18 cellular contexts compared by ENCODE assay signal in genomic region chr5:55350754-55351153, GRCh38. TPM values are rescaled to one million over a fixed set of nuclear protein-coding genes. Genes with fewer than 3 reads are reported as not detected.
DNase-seq lines count a peak whose midpoint lies in the region; ATAC-seq and FAIRE-seq lines count a peak whose summit lies in the region.
"Had no signal": no experiment of that assay in that cellular context is flagged by ENCODE, and none has a peak within 500 bp of the region (broad histone marks: within the 10 kb centered on the region; RNA-seq: fewer than 3 reads in every experiment).

No MANE protein-coding gene starts in this region.

- peaks cover 4 to 17% (median 10%) of the 10 kb centered on the region in 3 donors for H3K4me1 Mint-ChIP-seq in naive B cell
- H3K4me1 Mint-ChIP-seq: CD14-positive monocyte; CD8-positive, alpha-beta memory T cell had no signal

- H3K36me3 Mint-ChIP-seq in naive B cell = peaks cover 24 to 26% of the 10 kb centered on the region in 2 donors

- DNase-seq in naive B cell (peak; percentile 11), NCI-H345 (lab: John Stamatoyannopoulos, UW) (no peak)
- DNase-seq in activated CD4-positive, alpha-beta T cell treated with anti-CD3 and anti-CD28 coated beads for 1 hour = no peak
- DNase-seq: BE2C; CD4-positive, alpha-beta T cell; CD8-positive, alpha-beta memory T cell; DMS 273 treated with DMSO at 0.1 percent for 48 hours; DMS53; DMS79 treated with DMSO at 0.1 percent for 48 hours; GOT3; HFFc6 had no signal

- H3K27me3 Mint-ChIP-seq in naive B cell = no peaks in the 10 kb centered on the region
- H3K27me3 Mint-ChIP-seq: CD4-positive, alpha-beta T cell; CD8-positive, alpha-beta memory T cell had no signal

- H3K27ac Mint-ChIP-seq in naive B cell = peak overlapping the region in 2 of 6 donors; percentile 34 to 36
- H3K27ac Mint-ChIP-seq: CD4-positive, alpha-beta T cell; CD8-positive, alpha-beta memory T cell; HFFc6 had no signal

- FAIRE-seq in G401.6 (lab: Jason Lieb, UNC) (peak; percentile 31), endometrium (lab: Jason Lieb, UNC) (peak; percentile 23)
- FAIRE-seq: D721Med, GM12892, H54 had no signal

- no peak overlapping the region for H3K4me3 Mint-ChIP-seq in naive B cell
- H3K4me3 Mint-ChIP-seq: CD14-positive monocyte; CD4-positive, alpha-beta T cell; CD8-positive, alpha-beta memory T cell; HFFc6 had no signal

- ATAC-seq in naive B cell (ENCODE audit: low read depth in 2 of 2) (peak; percentile 52 to 63), HG03442 (IDR thresholded peaks at IDR 0.05; ENCODE audit: unreplicated experiment) (no peak)

- H3K9me3 Mint-ChIP-seq in naive B cell = no peaks in the 10 kb centered on the region
- H3K9me3 Mint-ChIP-seq: CD4-positive, alpha-beta T cell; CD8-positive, alpha-beta memory T cell; HFFc6 had no signal

RNA-seq across cellular contexts. Expression of gene MTREX, which starts 43.0 kb away (rescaled TPM):
- 10 to 100 TPM; 15.7 to 32.8 (median 25.5) TPM for polyA plus RNA-seq in naive B cell (ENCODE audit: low read depth in 6 of 6)

RNA-seq across cellular contexts. Expression of gene DHX29, which starts 43.3 kb away (rescaled TPM):
- polyA plus RNA-seq in naive B cell (ENCODE audit: low read depth in 6 of 6) = 10 to 100 TPM in 5 of 6 donors, 1 to 10 TPM in 1; 7.0 to 19.5 (median 15.3) TPM
